In the genomic region with DNA sequence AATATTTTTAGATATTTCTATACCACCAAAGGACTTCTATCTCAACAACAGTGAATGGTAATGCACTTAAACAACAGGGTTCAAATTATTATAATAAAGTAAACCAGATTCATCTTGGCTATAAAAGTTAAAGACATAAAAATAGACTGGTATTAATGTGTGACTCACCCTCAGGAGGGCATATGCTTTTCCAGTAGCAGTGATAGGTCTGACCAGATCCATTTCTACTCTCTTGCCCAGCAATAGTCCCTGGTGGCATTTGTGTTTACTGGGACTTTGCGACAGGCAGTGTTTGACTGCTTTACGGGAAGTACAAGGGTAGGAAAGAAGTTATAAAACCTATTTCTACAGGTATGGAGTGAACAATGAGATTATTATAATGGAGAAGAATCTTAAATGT, we compare ENCODE assay signal across 28 cellular contexts.
"Had no signal": no experiment of that assay in that cellular context is flagged by ENCODE, and none has a peak within 500 bp of the region (broad histone marks: within the 10 kb centered on the region; RNA-seq: fewer than 3 reads in every experiment).

No MANE protein-coding gene starts in this region.

- H3K36me3 Mint-ChIP-seq: activated naive CD4-positive, alpha-beta T cell treated with anti-CD3 and anti-CD28 coated beads, Interleukin-2, amount 50 U/mL, for 72 hours; mesothelial cell of epicardium; natural killer cell; stimulated activated naive B cell treated with anti-CD40 and anti-IgM and Interleukin-4, amounts not matched to agents 10 μg/mL and 1 μg/mL and 100 μg/mL, for 72 hours had no signal

- H3K4me3 Mint-ChIP-seq: activated B cell treated with CpG ODN at 0.5 μM for 24 hours; activated CD4-positive, alpha-beta T cell treated with anti-CD3 and anti-CD28 coated beads for 36 hours; activated T-cell treated with anti-CD3 and anti-CD28 coated beads, Interleukin-2, amount 50 U/mL, for 24 hours; activated T-helper 17 cell treated with anti-CD3 and anti-CD28 coated beads, Interleukin-2, amount 50 U/mL, for 72 hours; central memory CD8-positive, alpha-beta T cell; endodermal cell; mesothelial cell of epicardium; natural killer cell; stimulated activated naive B cell treated with anti-CD40 and anti-IgM and Interleukin-4, amounts not matched to agents 10 μg/mL and 1 μg/mL and 100 μg/mL, for 72 hours; T-helper 1 cell treated with Interleukin-12 subunit alpha and Interleukin-12 subunit beta and Interleukin-4 antibody, amounts not matched to agents 30 μg/mL and 1 μg/mL, for 36 hours had no signal

- H3K4me2 ChIP-seq: smooth muscle cell had no signal

- DNase-seq: activated B cell treated with CpG ODN at 0.5 μM for 24 hours; activated CD4-positive, alpha-beta T cell treated with anti-CD3 and anti-CD28 coated beads for 36 hours; activated CD4-positive, alpha-beta T cell treated with anti-CD3 and anti-CD28 coated beads, Interleukin-2, amount 50 U/mL, for 4 hours; activated CD8-positive, alpha-beta memory T cell treated with anti-CD3 and anti-CD28 coated beads for 24 hours; activated CD8-positive, alpha-beta memory T cell treated with anti-CD3 and anti-CD28 coated beads, Interleukin-2, amount 50 U/mL, for 4 hours; activated T-cell treated with anti-CD3 and anti-CD28 coated beads, Interleukin-2, amount 50 U/mL, for 24 hours; endodermal cell; head of caudate nucleus; mammary epithelial cell; natural killer cell; pancreas; right lobe of liver; stimulated activated CD4-positive, alpha-beta T cell treated with anti-CD3 and anti-CD28 coated beads, Interleukin-15, amount 100 ng/mL, for 24 hours; stimulated activated CD4-positive, alpha-beta T cell treated with anti-CD3 and anti-CD28 coated beads, Interleukin-2, amount 100 ng/mL, for 48 hours; stimulated activated CD8-positive, alpha-beta memory T cell treated with anti-CD3 and anti-CD28 coated beads, Interleukin-4, amount 100 ng/mL, for 48 hours; stimulated activated naive B cell treated with anti-CD40 and anti-IgM and Interleukin-4, amounts not matched to agents 10 μg/mL and 1 μg/mL and 100 μg/mL, for 72 hours; T1000; upper lobe of left lung had no signal

- H3K9me3 Mint-ChIP-seq: activated B cell treated with CpG ODN at 0.5 μM for 24 hours; activated naive CD4-positive, alpha-beta T cell treated with anti-CD3 and anti-CD28 coated beads, Interleukin-2, amount 50 U/mL, for 72 hours; activated T-cell treated with anti-CD3 and anti-CD28 coated beads, Interleukin-2, amount 50 U/mL, for 24 hours; activated T-helper 17 cell treated with anti-CD3 and anti-CD28 coated beads, Interleukin-2, amount 50 U/mL, for 72 hours; central memory CD8-positive, alpha-beta T cell; endodermal cell; mesothelial cell of epicardium; natural killer cell; stimulated activated naive B cell treated with anti-CD40 and anti-IgM and Interleukin-4, amounts not matched to agents 10 μg/mL and 1 μg/mL and 100 μg/mL, for 72 hours; T-helper 1 cell treated with Interleukin-12 subunit alpha and Interleukin-12 subunit beta and Interleukin-4 antibody, amounts not matched to agents 30 μg/mL and 1 μg/mL, for 36 hours had no signal

- H3K4me1 Mint-ChIP-seq: activated T-helper 17 cell treated with anti-CD3 and anti-CD28 coated beads, Interleukin-2, amount 50 U/mL, for 72 hours; central memory CD8-positive, alpha-beta T cell; endodermal cell; natural killer cell had no signal

- H3K4me3 ChIP-seq: ascending aorta, coronary artery, gastroesophageal sphincter, pancreas, right lobe of liver, smooth muscle cell, thoracic aorta, upper lobe of left lung had no signal

- H3K27me3 Mint-ChIP-seq: activated B cell treated with CpG ODN at 0.5 μM for 24 hours; activated CD4-positive, alpha-beta T cell treated with anti-CD3 and anti-CD28 coated beads for 36 hours; activated T-cell treated with anti-CD3 and anti-CD28 coated beads, Interleukin-2, amount 50 U/mL, for 24 hours; activated T-helper 17 cell treated with anti-CD3 and anti-CD28 coated beads, Interleukin-2, amount 50 U/mL, for 72 hours; central memory CD8-positive, alpha-beta T cell; stimulated activated naive B cell treated with anti-CD40 and anti-IgM and Interleukin-4, amounts not matched to agents 10 μg/mL and 1 μg/mL and 100 μg/mL, for 72 hours had no signal

- H3K4me1 ChIP-seq: ascending aorta, pancreas, right lobe of liver, upper lobe of left lung had no signal

- H3K27ac Mint-ChIP-seq: activated B cell treated with CpG ODN at 0.5 μM for 24 hours; activated CD4-positive, alpha-beta T cell treated with anti-CD3 and anti-CD28 coated beads for 36 hours; activated naive CD4-positive, alpha-beta T cell treated with anti-CD3 and anti-CD28 coated beads, Interleukin-2, amount 50 U/mL, for 72 hours; activated T-cell treated with anti-CD3 and anti-CD28 coated beads, Interleukin-2, amount 50 U/mL, for 24 hours; activated T-helper 17 cell treated with anti-CD3 and anti-CD28 coated beads, Interleukin-2, amount 50 U/mL, for 72 hours; endodermal cell; mesothelial cell of epicardium; natural killer cell; stimulated activated naive B cell treated with anti-CD40 and anti-IgM and Interleukin-4, amounts not matched to agents 10 μg/mL and 1 μg/mL and 100 μg/mL, for 72 hours; T-helper 1 cell treated with Interleukin-12 subunit alpha and Interleukin-12 subunit beta and Interleukin-4 antibody, amounts not matched to agents 30 μg/mL and 1 μg/mL, for 36 hours had no signal

- H3K9me3 ChIP-seq: ascending aorta, gastroesophageal sphincter, pancreas, right lobe of liver, thoracic aorta, upper lobe of left lung had no signal

- H3K27ac ChIP-seq: ascending aorta, coronary artery, gastroesophageal sphincter, pancreas, right lobe of liver, thoracic aorta, upper lobe of left lung had no signal

- H3K36me3 ChIP-seq: ascending aorta, gastroesophageal sphincter, pancreas, right lobe of liver, thoracic aorta, upper lobe of left lung had no signal

- H3K27me3 ChIP-seq: ascending aorta, gastroesophageal sphincter, pancreas, right lobe of liver, upper lobe of left lung had no signal
